In the genomic region with DNA sequence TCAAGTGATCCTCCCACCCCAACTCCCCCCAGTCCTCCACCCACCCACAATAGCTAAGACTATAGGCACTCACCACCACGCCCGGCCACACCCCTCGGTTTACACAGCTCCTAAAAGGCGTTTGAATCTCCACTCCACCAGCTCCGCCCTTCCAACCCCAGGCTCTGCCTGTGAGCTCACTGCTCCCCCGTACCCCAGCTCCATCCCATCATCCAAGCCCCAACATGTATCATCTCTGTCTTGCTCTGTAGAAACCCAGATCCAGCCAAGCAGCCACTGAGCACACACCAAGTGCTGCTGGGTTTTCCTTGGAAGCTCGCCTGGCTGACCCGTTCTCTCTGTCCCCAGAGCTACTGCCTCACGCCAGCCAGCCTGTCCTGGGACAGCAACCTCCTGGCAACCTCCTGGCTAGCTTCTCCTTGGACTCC, we compare ENCODE assay signal across 19 cellular contexts. TPM values are rescaled to one million over a fixed set of nuclear protein-coding genes. Genes with fewer than 3 reads are reported as not detected.
DNase-seq lines count a peak whose midpoint lies in the region; ATAC-seq, FAIRE-seq and TF ChIP-seq lines count a peak whose summit lies in the region.
"Had no signal": no experiment of that assay in that cellular context is flagged by ENCODE, and none has a peak within 500 bp of the region (broad histone marks: within the 10 kb centered on the region; RNA-seq: fewer than 3 reads in every experiment).

No MANE protein-coding gene starts in this region.

- no peaks in the 10 kb centered on the region for H3K79me2 ChIP-seq in K562 (ENCODE audit: control insufficient read depth, insufficient read depth, low read length)

- TF ChIP-seq RAD21 in K562 (CRISPR knock-in tag; conservative IDR thresholded peaks at IDR 0.05 in 1 of 2, IDR thresholded peaks at IDR 0.05 in 1 of 2) = no peak

- H3K9me3 ChIP-seq in HEK293 (ENCODE audit: control insufficient read depth, insufficient read depth, low read depth, low read length) (no peaks in the 10 kb centered on the region), K562 (replicated peaks; ENCODE audit: control insufficient read depth, insufficient read depth, low read depth, low read length) (no peaks in the 10 kb centered on the region), kidney (ENCODE audit: control insufficient read depth in 1 of 2, low read length in 2 of 2) (no peaks in the 10 kb centered on the region), spleen (no peaks in the 10 kb centered on the region)

- in situ Hi-C loops in K562 (cut with MboI) = no loop called here

- no peaks in the 10 kb centered on the region for H3K9me3 Mint-ChIP-seq in glutamatergic neuron (ENCODE audit: unreplicated experiment)
- H3K9me3 Mint-ChIP-seq: activated B cell treated with CpG ODN at 0.5 μM for 24 hours; stimulated activated naive CD8-positive, alpha-beta T cell treated with anti-CD3 and anti-CD28 coated beads, Interleukin-15, Interleukin-2, amounts not matched to agents 100 ng/mL and 50 ng/mL, for 24 hours had no signal

- WGBS in K562 (ENCODE audit: insufficient coverage, low coverage, missing lambda C conversion rate) = 1% methylated on average over 9 of the region's 9 CpGs
- 75 to 83% (median 76%) methylated on average over 9 of the region's 9 CpGs for WGBS in spleen, 5 donors

- DNase-seq in K562 (ENCODE audit: extremely low read depth in 1 of 4, low spot score in 3 of 4) (peak in 1 of 4 experiments; percentile 35), kidney (peak; percentile 75), spleen (peak; percentile 70), glutamatergic neuron (no peak)
- no peak for DNase-seq in stimulated activated CD4-positive, alpha-beta T cell treated with anti-CD3 and anti-CD28 coated beads, Interleukin-15, amount 100 ng/mL, for 24 hours
- DNase-seq: activated B cell treated with CpG ODN at 0.5 μM for 24 hours; activated CD8-positive, alpha-beta memory T cell treated with anti-CD3 and anti-CD28 coated beads, Interleukin-2, amount 10 ng/mL, durations not matched to agents 7 days and 5 days; DMS79 treated with DMSO at 0.1 percent for 48 hours; H9; KG1; OCI-M1; small intestine had no signal

- ATAC-seq in K562 = peak; percentile 71
- ATAC-seq in GM18867 (IDR thresholded peaks at IDR 0.05; ENCODE audit: unreplicated experiment) = no peak
- no peak for ATAC-seq in GM18505 (IDR thresholded peaks at IDR 0.05; ENCODE audit: unreplicated experiment)
- ATAC-seq: activated CD8-positive, alpha-beta memory T cell treated with anti-CD3 and anti-CD28 coated beads, Interleukin-2, amount 10 ng/mL, durations not matched to agents 7 days and 5 days had no signal

- no peaks in the 10 kb centered on the region for H4K20me1 ChIP-seq in K562 (replicated peaks; ENCODE audit: control insufficient read depth, insufficient read depth, low read length)

- H3K4me2 ChIP-seq in K562 (ENCODE audit: insufficient read depth, low read length) = no peak overlapping the region; the same call in 1 of the 2 replicates

- BruUV-seq in K562 (replicated peaks; lab: Mats Ljungman, UMichigan) = no TSS peak

- peaks cover 4% of the 10 kb centered on the region for H3K4me1 Mint-ChIP-seq in glutamatergic neuron (ENCODE audit: low read depth, unreplicated experiment)

- no peak overlapping the region for H3K27ac ChIP-seq in HEK293 (ENCODE audit: extremely low read depth, low read depth, low read length)
- no peak overlapping the region for H3K27ac ChIP-seq in K562 (ENCODE audit: extremely low read depth, low read depth, low read length)
- H3K27ac ChIP-seq in kidney (ENCODE audit: low read depth in 2 of 2, low read length in 2 of 2) = no peak overlapping the region
- peak overlapping the region in 2 of 8 donors; percentile 14 to 32 for H3K27ac ChIP-seq in spleen
- H3K27ac ChIP-seq: C4-2B had no signal

- intact Hi-C loops in K562 (cut with micrococcal nuclease) = no loop called here
- intact Hi-C loops in kidney (cut with DNase I) = no loop called here
- intact Hi-C loops in spleen (cut with DNase I; ENCODE audit: low total_unique reads) = no loop called here

- H3K27ac Mint-ChIP-seq in glutamatergic neuron (ENCODE audit: unreplicated experiment) = no peak overlapping the region
- H3K27ac Mint-ChIP-seq: activated CD8-positive, alpha-beta memory T cell treated with anti-CD3 and anti-CD28 coated beads, Interleukin-2, amount 10 ng/mL, durations not matched to agents 7 days and 5 days; stimulated activated naive CD8-positive, alpha-beta T cell treated with anti-CD3 and anti-CD28 coated beads, Interleukin-15, Interleukin-2, amounts not matched to agents 100 ng/mL and 50 ng/mL, for 24 hours had no signal

- TF ChIP-seq CTCF in HEK293 (tag by site-specific recombination; IDR thresholded peaks at IDR 0.05) (no peak), K562 (IDR thresholded peaks at IDR 0.05 in 2 of 3, conservative IDR thresholded peaks at IDR 0.05 in 1 of 3; ENCODE audit: insufficient read depth in 2 of 3, low read depth in 1 of 3, low read length in 3 of 3) (no peak), kidney (IDR thresholded peaks at IDR 0.05; ENCODE audit: borderline replicate concordance, extremely low read depth, insufficient read depth) (no peak), spleen (IDR thresholded peaks at IDR 0.05 in 8 of 11, conservative IDR thresholded peaks at IDR 0.05 in 3 of 11) (no peak), glutamatergic neuron (IDR thresholded peaks at IDR 0.05; ENCODE audit: partially characterized antibody, unreplicated experiment) (no peak)

- H2AFZ ChIP-seq in K562 (ENCODE audit: low read depth, low read length) = no peak overlapping the region

- H3K4me1 ChIP-seq in HEK293 (ENCODE audit: control insufficient read depth, insufficient read depth, low read length) (no peaks in the 10 kb centered on the region), K562 (replicated peaks in 1 of 2; ENCODE audit: control insufficient read depth in 2 of 2, insufficient read depth in 2 of 2, low read length in 2 of 2) (peaks cover 0 to 5% of the 10 kb centered on the region in 2 experiments; a peak in 2 of 5 replicates), kidney (ENCODE audit: control insufficient read depth in 1 of 2, insufficient read depth in 1 of 2, low read depth in 1 of 2, low read length in 2 of 2) (no peaks in the 10 kb centered on the region), spleen (peaks cover 2 to 25% (median 13%) of the 10 kb centered on the region in 6 donors)

- no peaks in the 10 kb centered on the region for H3K9me1 ChIP-seq in K562 (ENCODE audit: control insufficient read depth, insufficient read depth, low read length)

- H3K4me3 Mint-ChIP-seq in glutamatergic neuron (ENCODE audit: unreplicated experiment) = no peak overlapping the region
- H3K4me3 Mint-ChIP-seq: activated B cell treated with CpG ODN at 0.5 μM for 24 hours; activated CD8-positive, alpha-beta memory T cell treated with anti-CD3 and anti-CD28 coated beads, Interleukin-2, amount 10 ng/mL, durations not matched to agents 7 days and 5 days; H9; stimulated activated naive CD8-positive, alpha-beta T cell treated with anti-CD3 and anti-CD28 coated beads, Interleukin-15, Interleukin-2, amounts not matched to agents 100 ng/mL and 50 ng/mL, for 24 hours had no signal

- TF ChIP-seq EP300 in K562 (IDR thresholded peaks at IDR 0.05; ENCODE audit: low read length) = no peak

- no peak overlapping the region for H3K4me3 ChIP-seq in HEK293 (ENCODE audit: low read depth, low read length)
- H3K4me3 ChIP-seq in K562 = no peak overlapping the region
- H3K4me3 ChIP-seq in kidney (ENCODE audit: low read length in 2 of 2) = no peak overlapping the region
- no peak overlapping the region for H3K4me3 ChIP-seq in spleen
- H3K4me3 ChIP-seq: lung had no signal

- H3K36me3 ChIP-seq in HEK293 (ENCODE audit: control insufficient read depth in 2 of 2, insufficient read depth in 1 of 2, low read length in 2 of 2) (no peaks in the 10 kb centered on the region), K562 (ENCODE audit: control insufficient read depth, insufficient read depth, low read length) (no peaks in the 10 kb centered on the region), kidney (ENCODE audit: control insufficient read depth in 1 of 2, insufficient read depth in 2 of 2, low read length in 2 of 2) (no peaks in the 10 kb centered on the region), spleen (no peaks in the 10 kb centered on the region)

- CTCF ChIA-PET in HEK293 (lab: Yijun Ruan, JAX) = interaction anchor here (1.1 to 2.8 kb wide), 7 partner anchors 8 to 67 kb away, joined by 3 to 24 read pairs (median 5); a partner anchor contains a TSS
- CTCF ChIA-PET in K562 (lab: Yijun Ruan, JAX; ENCODE audit: low intra/inter-chr PET ratio) = no interaction called here

- no peaks in the 10 kb centered on the region for H3K36me3 Mint-ChIP-seq in glutamatergic neuron (ENCODE audit: unreplicated experiment)
- H3K36me3 Mint-ChIP-seq: activated CD8-positive, alpha-beta memory T cell treated with anti-CD3 and anti-CD28 coated beads, Interleukin-2, amount 10 ng/mL, durations not matched to agents 7 days and 5 days had no signal

- POLR2A ChIA-PET in HEK293 (lab: Yijun Ruan, JAX) (interaction anchor here (0.7 to 1.7 kb wide), 7 partner anchors 10 to 70 kb away, joined by 3 to 11 read pairs (median 5); a partner anchor contains a TSS), K562 (lab: Yijun Ruan, JAX) (interaction anchor here (0.6 to 1.1 kb wide), 8 partner anchors 14 to 56 kb away, joined by 3 to 4 read pairs (median 3); a partner anchor contains a TSS)

- FAIRE-seq in K562 (lab: Jason Lieb, UNC) (no peak), kidney (lab: Jason Lieb, UNC) (no peak)
- FAIRE-seq: small intestine had no signal

- H3K9ac ChIP-seq in K562 (ENCODE audit: insufficient read depth in 1 of 2, low read depth in 2 of 2, low read length in 2 of 2) = peak overlapping the region in 1 of 2 experiments; percentile 78; a peak in 1 of 4 replicates
- no peak overlapping the region for H3K9ac ChIP-seq in kidney (ENCODE audit: low read length in 2 of 2)

- TF ChIP-seq POLR2A in K562 (conservative IDR thresholded peaks at IDR 0.05) (no peak), spleen (IDR thresholded peaks at IDR 0.05) (no peak), GM18505 (IDR thresholded peaks at IDR 0.05; ENCODE audit: borderline replicate concordance, extremely low read depth, insufficient read depth, insufficient read length) (no peak)

- H3K27me3 ChIP-seq in K562 (ENCODE audit: control insufficient read depth in 2 of 2, insufficient read depth in 2 of 2, low read length in 2 of 2) (no peaks in the 10 kb centered on the region), spleen (replicated peaks in 1 of 7) (peaks cover 0 to 18% (median 0%) of the 10 kb centered on the region in 7 donors)

- no peaks in the 10 kb centered on the region for H3K27me3 Mint-ChIP-seq in glutamatergic neuron (ENCODE audit: unreplicated experiment)

RNA-seq across cellular contexts. Expression of a gene that starts 12.0 kb away (rescaled TPM):
- not detected in 2 replicates for total RNA-seq in K562 (2011; cell fraction: chromatin; rRNA removed; ENCODE audit: low replicate concordance)
- total RNA-seq in K562 (2011; cell fraction: nucleolus; rRNA removed) = not detected in 2 replicates
- total RNA-seq in K562 (2011; cell fraction: nucleoplasm; rRNA removed) = not detected in 2 replicates
- not detected in 2 replicates for total RNA-seq in K562 (2014; rRNA removed)
- not detected in 2 replicates for total RNA-seq in K562 (2014; rRNA removed; fragmentation: Illumina TruSeq; extraction: Trizol)
- total RNA-seq in K562 (2015; rRNA removed; fragmentation: Illumina TruSeq; extraction: Trizol) = 0.49 TPM in 1 of 2 replicates, not detected in the other
- 0.40 and 1.3 TPM in 2 replicates for total RNA-seq in K562 (2021)
- 0.65 TPM in 1 of 2 replicates, not detected in the other for polyA plus RNA-seq in K562 (2011; rRNA removed)
- 0.34 TPM in 1 of 2 replicates, not detected in the other for polyA plus RNA-seq in K562 (2011; cell fraction: cytosol; rRNA removed)
- 0.28 TPM in 1 of 2 replicates, not detected in the other for polyA plus RNA-seq in K562 (2011; cell fraction: nucleus; rRNA removed)
- polyA plus RNA-seq in K562 (2012) = 0.22 and 0.23 TPM in 2 replicates
- 0.86 TPM in 1 of 2 replicates, not detected in the other for polyA plus RNA-seq in K562 (2014; fragmentation: Illumina TruSeq; extraction: Trizol)
- polyA plus RNA-seq in K562 (2014; fragmentation: Nextera tagmentation; extraction: Ambion mirVana) = under 1 TPM; 0.28 to 0.46 TPM
- polyA plus RNA-seq in K562 (2014; rRNA removed) = 0.38 and 0.44 TPM in 2 replicates
- polyA minus RNA-seq in K562 (2011; rRNA and poly(A)+ RNA removed) = not detected in 2 replicates
- polyA minus RNA-seq in K562 (2011; cell fraction: cytosol; rRNA and poly(A)+ RNA removed) = not detected in 2 replicates
- polyA minus RNA-seq in K562 (2011; cell fraction: nucleus; rRNA and poly(A)+ RNA removed) = not detected in 2 replicates
- total RNA-seq in kidney = 152 TPM
- polyA plus RNA-seq in kidney (ENCODE audit: insufficient read depth, low read depth, low replicate concordance) = 416 TPM
- total RNA-seq in spleen = under 1 TPM in 2 of 7 donors, not detected in 5; 0.60 to 0.97 TPM
- 1 to 10 TPM in 2 of 3 donors, under 1 TPM in 1; 0.61 to 5.2 (median 2.8) TPM for polyA plus RNA-seq in spleen
- 1.1 TPM for total RNA-seq in glutamatergic neuron (ENCODE audit: unreplicated experiment)

RNA-seq across cellular contexts. Expression of a gene that starts 28.6 kb away (rescaled TPM):
- total RNA-seq in K562 (2011; cell fraction: chromatin; rRNA removed; ENCODE audit: low replicate concordance) = not detected in 2 replicates
- not detected in 2 replicates for total RNA-seq in K562 (2011; cell fraction: nucleolus; rRNA removed)
- not detected in 2 replicates for total RNA-seq in K562 (2011; cell fraction: nucleoplasm; rRNA removed)
- not detected in 2 replicates for total RNA-seq in K562 (2014; rRNA removed)
- total RNA-seq in K562 (2014; rRNA removed; fragmentation: Illumina TruSeq; extraction: Trizol) = not detected in 2 replicates
- 0.18 and 0.34 TPM in 2 replicates for total RNA-seq in K562 (2015; rRNA removed; fragmentation: Illumina TruSeq; extraction: Trizol)
- total RNA-seq in K562 (2021) = 0.34 TPM in 1 of 2 replicates, not detected in the other
- polyA plus RNA-seq in K562 (2011; rRNA removed) = 0.56 TPM in 1 of 2 replicates, not detected in the other
- 1.4 TPM in 1 of 2 replicates, not detected in the other for polyA plus RNA-seq in K562 (2011; cell fraction: cytosol; rRNA removed)
- polyA plus RNA-seq in K562 (2011; cell fraction: nucleus; rRNA removed) = 0.37 TPM in 1 of 2 replicates, not detected in the other
- polyA plus RNA-seq in K562 (2012) = 0.26 TPM in 1 of 2 replicates, not detected in the other
- polyA plus RNA-seq in K562 (2014; fragmentation: Illumina TruSeq; extraction: Trizol) = 0.16 TPM in 1 of 2 replicates, not detected in the other
- under 1 TPM in 1 of 2 experiments, not detected in 1; 0.08 TPM for polyA plus RNA-seq in K562 (2014; fragmentation: Nextera tagmentation; extraction: Ambion mirVana)
- polyA plus RNA-seq in K562 (2014; rRNA removed) = 0.26 and 1.7 TPM in 2 replicates
- polyA minus RNA-seq in K562 (2011; rRNA and poly(A)+ RNA removed) = not detected in 2 replicates
- polyA minus RNA-seq in K562 (2011; cell fraction: cytosol; rRNA and poly(A)+ RNA removed) = not detected in 2 replicates
- not detected in 2 replicates for polyA minus RNA-seq in K562 (2011; cell fraction: nucleus; rRNA and poly(A)+ RNA removed)
- total RNA-seq in kidney = 8.4 TPM
- polyA plus RNA-seq in kidney (ENCODE audit: insufficient read depth, low read depth, low replicate concordance) = 2.5 TPM
- total RNA-seq in spleen = 1 to 10 TPM in 2 of 7 donors, under 1 TPM in 1, not detected in 4; 0.44 to 1.3 (median 1.0) TPM
- 1 to 10 TPM; 1.1 to 2.6 (median 2.2) TPM for polyA plus RNA-seq in spleen
- not detected for total RNA-seq in glutamatergic neuron (ENCODE audit: unreplicated experiment)
- total RNA-seq: activated B cell treated with CpG ODN at 0.5 μM for 24 hours; activated CD8-positive, alpha-beta memory T cell treated with anti-CD3 and anti-CD28 coated beads, Interleukin-2, amount 10 ng/mL, durations not matched to agents 7 days and 5 days; H9 had no signal

RNA-seq across cellular contexts. Expression of a gene that starts 32.0 kb away (rescaled TPM):
- 1.0 TPM in 1 of 2 replicates, not detected in the other for total RNA-seq in K562 (2011; cell fraction: chromatin; rRNA removed; ENCODE audit: low replicate concordance)
- 0.67 and 1.4 TPM in 2 replicates for total RNA-seq in K562 (2011; cell fraction: nucleolus; rRNA removed)
- total RNA-seq in K562 (2011; cell fraction: nucleoplasm; rRNA removed) = 0.66 TPM in 1 of 2 replicates, not detected in the other
- total RNA-seq in K562 (2014; rRNA removed) (3.7 and 5.2 TPM in 2 replicates), K562 (2014; rRNA removed; fragmentation: Illumina TruSeq; extraction: Trizol) (9.5 and 11.3 TPM in 2 replicates), K562 (2015; rRNA removed; fragmentation: Illumina TruSeq; extraction: Trizol) (11.2 and 11.3 TPM in 2 replicates), K562 (2021) (5.5 and 8.1 TPM in 2 replicates), kidney (141 TPM), spleen (100 to 1,000 TPM; 161 to 521 (median 309) TPM), glutamatergic neuron (ENCODE audit: unreplicated experiment) (4.7 TPM)
- polyA plus RNA-seq in K562 (2011; rRNA removed) (13.9 and 14.8 TPM in 2 replicates), K562 (2014; fragmentation: Illumina TruSeq; extraction: Trizol) (5.6 and 6.9 TPM in 2 replicates), K562 (2014; fragmentation: Nextera tagmentation; extraction: Ambion mirVana) (10 to 100 TPM; 20.1 TPM), K562 (2014; rRNA removed) (7.2 and 11.3 TPM in 2 replicates), kidney (ENCODE audit: insufficient read depth, low read depth, low replicate concordance) (204 TPM), spleen (100 to 1,000 TPM; 309 to 755 (median 572) TPM)
- polyA plus RNA-seq in K562 (2011; cell fraction: cytosol; rRNA removed) = 12.8 and 19.3 TPM in 2 replicates
- polyA plus RNA-seq in K562 (2011; cell fraction: nucleus; rRNA removed) = 5.9 and 6.8 TPM in 2 replicates
- polyA plus RNA-seq in K562 (2012) = 5.1 and 17.9 TPM in 2 replicates
- polyA minus RNA-seq in K562 (2011; rRNA and poly(A)+ RNA removed) = 3.0 and 4.5 TPM in 2 replicates
- 4.6 and 6.6 TPM in 2 replicates for polyA minus RNA-seq in K562 (2011; cell fraction: cytosol; rRNA and poly(A)+ RNA removed)
- polyA minus RNA-seq in K562 (2011; cell fraction: nucleus; rRNA and poly(A)+ RNA removed) = 2.1 and 2.8 TPM in 2 replicates

RNA-seq across cellular contexts. Expression of a gene that starts 35.3 kb away (rescaled TPM):
- 0.65 and 1.3 TPM in 2 replicates for total RNA-seq in K562 (2011; cell fraction: chromatin; rRNA removed; ENCODE audit: low replicate concordance)
- 0.92 and 1.3 TPM in 2 replicates for total RNA-seq in K562 (2011; cell fraction: nucleolus; rRNA removed)
- total RNA-seq in K562 (2011; cell fraction: nucleoplasm; rRNA removed) = 0.59 and 0.69 TPM in 2 replicates
- total RNA-seq in K562 (2014; rRNA removed) (1.6 and 2.8 TPM in 2 replicates), K562 (2014; rRNA removed; fragmentation: Illumina TruSeq; extraction: Trizol) (1.4 and 2.4 TPM in 2 replicates), K562 (2015; rRNA removed; fragmentation: Illumina TruSeq; extraction: Trizol) (1.8 and 2.2 TPM in 2 replicates), K562 (2021) (3.2 and 4.3 TPM in 2 replicates), kidney (119 TPM), spleen (100 to 1,000 TPM in 3 of 7 donors, 10 to 100 TPM in 4; 78.0 to 111 (median 97.0) TPM), glutamatergic neuron (ENCODE audit: unreplicated experiment) (1.1 TPM)
- polyA plus RNA-seq in K562 (2011; rRNA removed) (2.1 and 6.1 TPM in 2 replicates), K562 (2014; fragmentation: Illumina TruSeq; extraction: Trizol) (4.8 and 6.1 TPM in 2 replicates), K562 (2014; fragmentation: Nextera tagmentation; extraction: Ambion mirVana) (1 to 10 TPM; 2.0 to 5.0 TPM), K562 (2014; rRNA removed) (6.9 and 9.0 TPM in 2 replicates), kidney (ENCODE audit: insufficient read depth, low read depth, low replicate concordance) (174 TPM), spleen (100 to 1,000 TPM in 1 of 3 donors, 10 to 100 TPM in 2; 52.0 to 101 (median 68.2) TPM)
- polyA plus RNA-seq in K562 (2011; cell fraction: cytosol; rRNA removed) = 2.9 and 14.8 TPM in 2 replicates
- 0.81 and 4.1 TPM in 2 replicates for polyA plus RNA-seq in K562 (2011; cell fraction: nucleus; rRNA removed)
- polyA plus RNA-seq in K562 (2012) = 4.6 and 5.8 TPM in 2 replicates
- 0.63 and 1.3 TPM in 2 replicates for polyA minus RNA-seq in K562 (2011; rRNA and poly(A)+ RNA removed)
- 5.4 and 6.1 TPM in 2 replicates for polyA minus RNA-seq in K562 (2011; cell fraction: cytosol; rRNA and poly(A)+ RNA removed)
- 0.33 and 1.9 TPM in 2 replicates for polyA minus RNA-seq in K562 (2011; cell fraction: nucleus; rRNA and poly(A)+ RNA removed)
- total RNA-seq: activated B cell treated with CpG ODN at 0.5 μM for 24 hours; activated CD8-positive, alpha-beta memory T cell treated with anti-CD3 and anti-CD28 coated beads, Interleukin-2, amount 10 ng/mL, durations not matched to agents 7 days and 5 days had no signal

RNA-seq across cellular contexts. Expression of a gene that starts 36.9 kb away (rescaled TPM):
- total RNA-seq in K562 (2011; cell fraction: chromatin; rRNA removed; ENCODE audit: low replicate concordance) = not detected in 2 replicates
- not detected in 2 replicates for total RNA-seq in K562 (2011; cell fraction: nucleolus; rRNA removed)
- not detected in 2 replicates for total RNA-seq in K562 (2011; cell fraction: nucleoplasm; rRNA removed)
- total RNA-seq in K562 (2014; rRNA removed) (0.37 TPM in 1 of 2 replicates, not detected in the other), K562 (2014; rRNA removed; fragmentation: Illumina TruSeq; extraction: Trizol) (not detected in 2 replicates), K562 (2015; rRNA removed; fragmentation: Illumina TruSeq; extraction: Trizol) (not detected in 2 replicates), K562 (2021) (not detected in 2 replicates), kidney (0.91 TPM), spleen (1 to 10 TPM in 1 of 7 donors, not detected in 6; 2.8 TPM), glutamatergic neuron (ENCODE audit: unreplicated experiment) (not detected)
- polyA plus RNA-seq in K562 (2011; rRNA removed) (0.45 and 0.60 TPM in 2 replicates), K562 (2014; fragmentation: Illumina TruSeq; extraction: Trizol) (0.28 and 0.56 TPM in 2 replicates), K562 (2014; fragmentation: Nextera tagmentation; extraction: Ambion mirVana) (1 to 10 TPM in 1 of 2 experiments, under 1 TPM in 1; 0.67 to 1.4 TPM), K562 (2014; rRNA removed) (not detected in 2 replicates), kidney (ENCODE audit: insufficient read depth, low read depth, low replicate concordance) (1.9 TPM), spleen (under 1 TPM in 2 of 3 donors, not detected in 1; 0.32 to 0.46 TPM)
- polyA plus RNA-seq in K562 (2011; cell fraction: cytosol; rRNA removed) = 0.42 and 0.83 TPM in 2 replicates
- polyA plus RNA-seq in K562 (2011; cell fraction: nucleus; rRNA removed) = 0.36 TPM in 1 of 2 replicates, not detected in the other
- 1.2 and 1.4 TPM in 2 replicates for polyA plus RNA-seq in K562 (2012)
- polyA minus RNA-seq in K562 (2011; rRNA and poly(A)+ RNA removed) = 0.95 TPM in 1 of 2 replicates, not detected in the other
- not detected in 2 replicates for polyA minus RNA-seq in K562 (2011; cell fraction: cytosol; rRNA and poly(A)+ RNA removed)
- not detected in 2 replicates for polyA minus RNA-seq in K562 (2011; cell fraction: nucleus; rRNA and poly(A)+ RNA removed)
- total RNA-seq: dermis microvascular lymphatic vessel endothelial cell, H9 had no signal

Comparison
In these comparisons a context has a peak if more than half of its experiments do, and no peak if none do; other contexts are left out.
1. DNase-seq: peak in kidney (single experiment) and spleen (single experiment); none in stimulated activated CD4-positive, alpha-beta T cell treated with anti-CD3 and anti-CD28 coated beads, Interleukin-15, amount 100 ng/mL, for 24 hours (single experiment) and glutamatergic neuron (single experiment).
2. RNA of a gene that starts 12.0 kb away (total RNA-seq): 152 TPM in kidney (single experiment); 1.1 TPM in glutamatergic neuron (single experiment), 0.60 to 0.97 TPM in spleen and 0.40 to 1.3 TPM in K562; every median in the first group is over 10 times any median in the second.
3. RNA of a gene that starts 32.0 kb away (total RNA-seq): 161 to 521 TPM in spleen and 141 TPM in kidney (single experiment); 0.66 to 11.3 TPM in K562 and 4.7 TPM in glutamatergic neuron (single experiment); every median in the first group is over 10 times any median in the second.